3 cellular contexts compared by ENCODE assay signal in genomic region chr4:94202769-94203168, GRCh38.
TF ChIP-seq lines count a peak whose summit lies in the region.

No MANE protein-coding gene starts in this region.

TF ChIP-seq in HepG2, 621 proteins besides CTCF, POLR2A, EP300 and RAD21:
- TF ChIP-seq ZSCAN22 (CRISPR knock-in tag; IDR thresholded peaks at IDR 0.05) = no peak
- TF ChIP-seq ZNF451 (CRISPR knock-in tag; IDR thresholded peaks at IDR 0.05) = no peak
- peak; percentile 51 for TF ChIP-seq ATF7 (IDR thresholded peaks at IDR 0.05)
- TF ChIP-seq ATF7 (CRISPR knock-in tag; IDR thresholded peaks at IDR 0.05) = no peak
- peak in 1 of 2 experiments; percentile 44; a peak in 1 of 4 replicates for TF ChIP-seq MAFK (conservative IDR thresholded peaks at IDR 0.05 in 1 of 2, IDR thresholded peaks at IDR 0.05 in 1 of 2; ENCODE audit: low read length in 2 of 2)
- TF ChIP-seq ZNF720 (CRISPR knock-in tag; IDR thresholded peaks at IDR 0.05) = no peak
TF ChIP-seq in HepG2: peak in this region for 2.

TF ChIP-seq in IMR-90, 13 proteins besides CTCF, POLR2A, EP300 and RAD21:
- TF ChIP-seq MAFK (IDR thresholded peaks at IDR 0.05; ENCODE audit: low read depth, low read length) (peak; percentile 40; the same call in 1 of the 2 replicates), CHD1 (IDR thresholded peaks at IDR 0.05; ENCODE audit: low read depth, low read length) (no peak), RFX5 (IDR thresholded peaks at IDR 0.05; ENCODE audit: low read depth, low read length) (no peak), FOS (IDR thresholded peaks at IDR 0.05; ENCODE audit: low read depth, low read length) (no peak), USF2 (IDR thresholded peaks at IDR 0.05; ENCODE audit: low read depth, low read length) (no peak), CEBPB (IDR thresholded peaks at IDR 0.05; ENCODE audit: low read depth, low read length) (no peak), MXI1 (IDR thresholded peaks at IDR 0.05; ENCODE audit: borderline replicate concordance, low read depth, low read length) (no peak), RCOR1 (IDR thresholded peaks at IDR 0.05; ENCODE audit: insufficient replicate concordance, low read length) (no peak)
TF ChIP-seq in IMR-90: peak in this region for 1.

TF ChIP-seq in K562, 482 proteins besides CTCF, POLR2A, EP300 and RAD21:
- TF ChIP-seq ZBTB1 (CRISPR knock-in tag; IDR thresholded peaks at IDR 0.05; ENCODE audit: borderline replicate concordance, low read depth) (no peak), EWSR1 (IDR thresholded peaks at IDR 0.05; ENCODE audit: borderline replicate concordance, low read depth, partially characterized antibody) (no peak), NCOA6 (IDR thresholded peaks at IDR 0.05) (no peak), ZNF316 (IDR thresholded peaks at IDR 0.05) (peak; percentile 66), JUND (IDR thresholded peaks at IDR 0.05; ENCODE audit: borderline replicate concordance, low read depth, low read length) (no peak), JUND (tag; IDR thresholded peaks at IDR 0.05; ENCODE audit: borderline replicate concordance, low read depth, low read length) (no peak), WHSC1 (IDR thresholded peaks at IDR 0.05; ENCODE audit: low read length) (no peak), CEBPG (CRISPR knock-in tag; IDR thresholded peaks at IDR 0.05) (no peak), CEBPG (tag; conservative IDR thresholded peaks at IDR 0.05 in 1 of 2, IDR thresholded peaks at IDR 0.05 in 1 of 2) (peak in 1 of 2 experiments; percentile 74; a peak in 2 of 4 replicates), ZNF668 (CRISPR knock-in tag; IDR thresholded peaks at IDR 0.05) (no peak), DACH1 (IDR thresholded peaks at IDR 0.05; ENCODE audit: partially characterized antibody) (no peak), CSDE1 (IDR thresholded peaks at IDR 0.05) (no peak)
- TF ChIP-seq, protein P1, sequence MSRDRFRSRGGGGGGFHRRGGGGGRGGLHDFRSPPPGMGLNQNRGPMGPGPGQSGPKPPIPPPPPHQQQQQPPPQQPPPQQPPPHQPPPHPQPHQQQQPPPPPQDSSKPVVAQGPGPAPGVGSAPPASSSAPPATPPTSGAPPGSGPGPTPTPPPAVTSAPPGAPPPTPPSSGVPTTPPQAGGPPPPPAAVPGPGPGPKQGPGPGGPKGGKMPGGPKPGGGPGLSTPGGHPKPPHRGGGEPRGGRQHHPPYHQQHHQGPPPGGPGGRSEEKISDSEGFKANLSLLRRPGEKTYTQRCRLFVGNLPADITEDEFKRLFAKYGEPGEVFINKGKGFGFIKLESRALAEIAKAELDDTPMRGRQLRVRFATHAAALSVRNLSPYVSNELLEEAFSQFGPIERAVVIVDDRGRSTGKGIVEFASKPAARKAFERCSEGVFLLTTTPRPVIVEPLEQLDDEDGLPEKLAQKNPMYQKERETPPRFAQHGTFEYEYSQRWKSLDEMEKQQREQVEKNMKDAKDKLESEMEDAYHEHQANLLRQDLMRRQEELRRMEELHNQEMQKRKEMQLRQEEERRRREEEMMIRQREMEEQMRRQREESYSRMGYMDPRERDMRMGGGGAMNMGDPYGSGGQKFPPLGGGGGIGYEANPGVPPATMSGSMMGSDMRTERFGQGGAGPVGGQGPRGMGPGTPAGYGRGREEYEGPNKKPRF (IDR thresholded peaks at IDR 0.05; ENCODE audit: low read depth, low read length) = no peak
- TF ChIP-seq, protein P2, sequence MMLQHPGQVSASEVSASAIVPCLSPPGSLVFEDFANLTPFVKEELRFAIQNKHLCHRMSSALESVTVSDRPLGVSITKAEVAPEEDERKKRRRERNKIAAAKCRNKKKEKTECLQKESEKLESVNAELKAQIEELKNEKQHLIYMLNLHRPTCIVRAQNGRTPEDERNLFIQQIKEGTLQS (IDR thresholded peaks at IDR 0.05) = peak; percentile 41; the same call in 1 of the 2 replicates
- TF ChIP-seq, protein P2 (CRISPR knock-in tag; conservative IDR thresholded peaks at IDR 0.05) = no peak
